Comparison of ENCODE assay signal across 8 cellular contexts in the genomic region with DNA sequence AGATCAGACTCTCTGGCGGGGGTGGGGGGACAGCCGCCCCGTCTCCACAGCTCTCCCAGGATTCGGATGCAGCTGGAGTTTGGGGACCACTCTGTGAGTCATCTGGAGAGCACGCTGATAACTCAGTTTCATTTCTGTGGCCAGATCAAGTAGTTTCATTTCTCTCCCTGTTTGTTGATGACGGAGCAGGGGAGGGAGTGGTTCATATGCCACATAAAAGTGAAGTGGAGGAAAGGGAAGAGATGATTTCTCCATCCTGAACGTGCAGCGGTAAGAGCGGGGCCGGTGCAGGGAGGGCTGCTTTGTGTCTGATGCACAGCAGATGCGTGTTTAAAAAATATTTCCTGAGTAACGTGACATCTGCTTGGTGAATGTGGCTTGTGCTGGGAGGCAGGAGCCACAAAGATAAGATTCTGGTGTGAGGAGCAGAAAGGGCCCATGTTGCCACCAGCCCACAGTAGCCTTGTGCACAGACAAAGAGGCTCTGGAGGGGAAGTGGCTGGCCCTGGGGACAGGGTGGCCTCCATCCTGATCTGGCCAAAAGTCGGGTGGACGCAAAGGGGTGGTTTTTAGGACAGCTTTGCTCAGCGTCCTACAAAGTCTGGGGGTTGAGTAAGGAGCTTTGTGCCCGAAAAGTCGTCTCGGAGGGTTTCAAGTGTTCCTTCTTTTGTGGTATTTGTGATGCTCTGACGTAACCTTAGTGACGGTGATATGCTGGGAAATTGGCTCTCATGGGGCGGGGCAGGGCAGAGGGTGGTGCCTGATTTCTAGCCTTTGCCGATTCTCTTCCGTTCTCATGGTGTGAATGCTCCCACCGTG. TPM values are rescaled to one million over a fixed set of nuclear protein-coding genes. Genes with fewer than 3 reads are reported as not detected.
DNase-seq lines count a peak whose midpoint lies in the region; ATAC-seq and TF ChIP-seq lines count a peak whose summit lies in the region.

A gene with protein sequence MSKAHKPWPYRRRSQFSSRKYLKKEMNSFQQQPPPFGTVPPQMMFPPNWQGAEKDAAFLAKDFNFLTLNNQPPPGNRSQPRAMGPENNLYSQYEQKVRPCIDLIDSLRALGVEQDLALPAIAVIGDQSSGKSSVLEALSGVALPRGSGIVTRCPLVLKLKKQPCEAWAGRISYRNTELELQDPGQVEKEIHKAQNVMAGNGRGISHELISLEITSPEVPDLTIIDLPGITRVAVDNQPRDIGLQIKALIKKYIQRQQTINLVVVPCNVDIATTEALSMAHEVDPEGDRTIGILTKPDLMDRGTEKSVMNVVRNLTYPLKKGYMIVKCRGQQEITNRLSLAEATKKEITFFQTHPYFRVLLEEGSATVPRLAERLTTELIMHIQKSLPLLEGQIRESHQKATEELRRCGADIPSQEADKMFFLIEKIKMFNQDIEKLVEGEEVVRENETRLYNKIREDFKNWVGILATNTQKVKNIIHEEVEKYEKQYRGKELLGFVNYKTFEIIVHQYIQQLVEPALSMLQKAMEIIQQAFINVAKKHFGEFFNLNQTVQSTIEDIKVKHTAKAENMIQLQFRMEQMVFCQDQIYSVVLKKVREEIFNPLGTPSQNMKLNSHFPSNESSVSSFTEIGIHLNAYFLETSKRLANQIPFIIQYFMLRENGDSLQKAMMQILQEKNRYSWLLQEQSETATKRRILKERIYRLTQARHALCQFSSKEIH (plus strand): TSS at position 242 of the 819 bp plus-strand sequence. CDS start 14,880 bp downstream, outside the sequence.

- in situ Hi-C loops in GM13977 (cut with MboI; ENCODE audit: low pct_unique_long_range_greater_than_20kb, low sequenced_read_pairs, unreplicated experiment), result no loop called here

- no peaks in the 10 kb centered on the region for H3K9me3 ChIP-seq in PC-9 (ENCODE audit: insufficient read depth, low read depth)
- H3K9me3 ChIP-seq in heart right ventricle, result no peaks in the 10 kb centered on the region

- no peaks in the 10 kb centered on the region for H3K9me2 ChIP-seq in PC-9 (ENCODE audit: insufficient read depth)

- H3K4me1 ChIP-seq in PC-9 (replicated peaks; ENCODE audit: insufficient read depth) (peaks cover 18% of the 10 kb centered on the region), heart right ventricle (peaks cover 0 to 50% (median 18%) of the 10 kb centered on the region in 9 donors)

- H3F3A ChIP-seq in PC-9 (ENCODE audit: insufficient read depth, low read depth), result peaks cover 10% of the 10 kb centered on the region; the same call in 1 of the 2 replicates

- peak within 1 kb of the TSS; percentile 42; the same call in 1 of the 2 replicates for H3K27ac ChIP-seq in PC-9
- H3K27ac ChIP-seq in heart right ventricle, result peak within 1 kb of the TSS; percentile 88 to 96 (median 94)

- WGBS in heart right ventricle, 2 donors, result 31 to 37% methylated on average over 24 of the region's 24 CpGs

- H4K20me1 ChIP-seq in PC-9 (ENCODE audit: insufficient read depth), result no peaks in the 10 kb centered on the region

- CTCF ChIA-PET in PC-9 (lab: Charles Lee), result no interaction called here

- H3K27me3 ChIP-seq in PC-9 (ENCODE audit: insufficient read depth, low read depth) (no peaks in the 10 kb centered on the region), heart right ventricle (peaks cover 0 to 5% (median 0%) of the 10 kb centered on the region in 7 donors)

- no peaks in the 10 kb centered on the region for H3K79me2 ChIP-seq in PC-9 (ENCODE audit: low read depth)

- BruUV-seq in PC-9 (replicated peaks; lab: Mats Ljungman, UMichigan), result TSS peak; percentile 45

- ATAC-seq in HG02840 (IDR thresholded peaks at IDR 0.05; ENCODE audit: low FRiP score, unreplicated experiment) (peak; percentile 51), heart right ventricle (peak; percentile 80 to 95 (median 89))

- DNase-seq in GM13977 (ENCODE audit: low spot score) (peak; percentile 73), PC-9 (peak; percentile 52 to 80), heart right ventricle (peak; percentile 69 to 85), DMS 273 (lab: John Stamatoyannopoulos, UW; ENCODE audit: unreplicated experiment) (no peak), COLO829 (ENCODE audit: low spot score) (no peak)
- peak; percentile 90 for DNase-seq in activated effector memory CD4-positive, alpha-beta T cell treated with anti-CD3 and anti-CD28 coated beads, Interleukin-2, amount 50 U/mL, for 16 hours
- peak; percentile 78 for DNase-seq in stimulated activated CD4-positive, alpha-beta T cell treated with anti-CD3 and anti-CD28 coated beads, Interleukin-15, amount 100 ng/mL, for 24 hours

- peak within 1 kb of the TSS; percentile 58 for H3K4me2 ChIP-seq in PC-9

- TF ChIP-seq CTCF in GM13977 (IDR thresholded peaks at IDR 0.05; ENCODE audit: extremely low read depth, insufficient read depth, missing control alignments), result no peak
- no peak for TF ChIP-seq CTCF in PC-9 (conservative IDR thresholded peaks at IDR 0.05)
- TF ChIP-seq CTCF in heart right ventricle (IDR thresholded peaks at IDR 0.05), result no peak

- POLR2A ChIA-PET in PC-9 (lab: Charles Lee; ENCODE audit: unreplicated experiment), result interaction anchor here (0.6 kb wide), 1 partner anchor 14 kb away, joined by 3 read pairs; no protein-coding TSS in a partner anchor

- peak within 1 kb of the TSS; percentile 69; the same call in 1 of the 2 replicates for H2AFZ ChIP-seq in PC-9

- no peaks in the 10 kb centered on the region for H3K36me3 ChIP-seq in PC-9 (ENCODE audit: low read depth)
- peaks cover 0 to 29% (median 0%) of the 10 kb centered on the region in 9 donors for H3K36me3 ChIP-seq in heart right ventricle

- intact Hi-C loops in PC-9 (cut with micrococcal nuclease; ENCODE audit: unreplicated experiment), result no loop called here
- intact Hi-C loops in heart right ventricle (cut with DNase I), result loop anchor here in 3 of 10 donors (10.0 kb wide), 1 partner anchor 63 kb away; the partner anchor contains the start of gene MX1 (in 3 of the 3)

- H3K4me3 ChIP-seq in PC-9 (peak within 1 kb of the TSS; percentile 22; the same call in 1 of the 2 replicates), heart right ventricle (peak within 1 kb of the TSS; percentile 13 to 65 (median 59))

RNA-seq across cellular contexts. Expression of the gene that starts here (rescaled TPM):
- total RNA-seq in PC-9 (2021), result 2.5 and 3.4 TPM in 2 replicates
- 10 to 100 TPM in 3 of 10 donors, 1 to 10 TPM in 7; 3.9 to 22.9 (median 7.3) TPM for total RNA-seq in heart right ventricle
- 1 to 10 TPM; 3.0 to 7.2 TPM for polyA plus RNA-seq in heart right ventricle

Comparison
In these comparisons a context has a peak if more than half of its experiments do, and no peak if none do; other contexts are left out.
1. DNase-seq: peak in GM13977 (single experiment), PC-9 (2 of 2), activated effector memory CD4-positive, alpha-beta T cell treated with anti-CD3 and anti-CD28 coated beads, Interleukin-2, amount 50 U/mL, for 16 hours (single experiment), heart right ventricle (2 of 2) and stimulated activated CD4-positive, alpha-beta T cell treated with anti-CD3 and anti-CD28 coated beads, Interleukin-15, amount 100 ng/mL, for 24 hours (single experiment); none in DMS 273 (single experiment) and COLO829 (single experiment).